34 cellular contexts compared by ENCODE assay signal in genomic region chr19:49233163-49233562, GRCh38.
"Had no signal": no experiment of that assay in that cellular context is flagged by ENCODE, and none has a peak within 500 bp of the region (broad histone marks: within the 10 kb centered on the region; RNA-seq: fewer than 3 reads in every experiment).

No MANE protein-coding gene starts in this region.

- DNase-seq: activated CD4-positive, alpha-beta memory T cell treated with anti-CD3 and anti-CD28 coated beads for 36 hours; activated CD4-positive, alpha-beta T cell treated with anti-CD3 and anti-CD28 coated beads for 36 hours; activated CD4-positive, alpha-beta T cell treated with anti-CD3 and anti-CD28 coated beads, Interleukin-2, amount 10 ng/mL, durations not matched to agents 24 days and 14 days; activated CD4-positive, CD25-positive, alpha-beta regulatory T cell; activated CD4-positive, CD25-positive, alpha-beta regulatory T cell treated with anti-CD3 and anti-CD28 coated beads, Interleukin-2, amount 50 U/mL, for 72 hours; activated CD8-positive, alpha-beta memory T cell treated with anti-CD3 and anti-CD28 coated beads, Interleukin-2, amount 10 ng/mL, durations not matched to agents 7 days and 5 days; activated CD8-positive, alpha-beta memory T cell treated with anti-CD3 and anti-CD28 coated beads, Interleukin-2, amount 50 U/mL, for 4 hours; activated CD8-positive, alpha-beta T cell treated with anti-CD3 and anti-CD28 coated beads, Interleukin-2, amount 10 ng/mL, durations not matched to agents 7 days and 5 days; activated gamma-delta T cell; activated naive CD4-positive, alpha-beta T cell; activated naive CD4-positive, alpha-beta T cell treated with anti-CD3 and anti-CD28 coated beads, Interleukin-2, amount 10 ng/mL, durations not matched to agents 7 days and 5 days; activated naive CD8-positive, alpha-beta T cell treated with anti-CD3 and anti-CD28 coated beads, Interleukin-2, amount 10 ng/mL, durations not matched to agents 7 days and 5 days; activated T-cell treated with anti-CD3 and anti-CD28 coated beads, Interleukin-2, amount 50 U/mL, for 1 hour; activated T-cell treated with anti-CD3 and anti-CD28 coated beads, Interleukin-2, amount 50 U/mL, for 48 hours; central memory CD4-positive, alpha-beta T cell; effector memory CD4-positive, alpha-beta T cell; endodermal cell; foreskin fibroblast; glutamatergic neuron; heart left ventricle; T1000; WERI-Rb-1 had no signal

- H3K36me3 ChIP-seq: ascending aorta, breast epithelium, cardiac muscle cell, WERI-Rb-1 had no signal

- H3K36me3 Mint-ChIP-seq: activated CD4-positive, alpha-beta memory T cell treated with anti-CD3 and anti-CD28 coated beads for 36 hours; activated CD8-positive, alpha-beta memory T cell treated with anti-CD3 and anti-CD28 coated beads, Interleukin-2, amount 10 ng/mL, durations not matched to agents 7 days and 5 days; activated naive CD4-positive, alpha-beta T cell treated with anti-CD3 and anti-CD28 coated beads, Interleukin-2, amount 10 ng/mL, durations not matched to agents 7 days and 5 days; activated naive CD8-positive, alpha-beta T cell treated with anti-CD3 and anti-CD28 coated beads, Interleukin-2, amount 10 ng/mL, durations not matched to agents 7 days and 5 days; brain had no signal

- ATAC-seq: activated CD4-positive, alpha-beta T cell treated with anti-CD3 and anti-CD28 coated beads for 36 hours; activated CD8-positive, alpha-beta memory T cell treated with anti-CD3 and anti-CD28 coated beads, Interleukin-2, amount 10 ng/mL, durations not matched to agents 7 days and 5 days; activated CD8-positive, alpha-beta T cell treated with anti-CD3 and anti-CD28 coated beads, Interleukin-2, amount 10 ng/mL, durations not matched to agents 7 days and 5 days; activated naive CD4-positive, alpha-beta T cell treated with anti-CD3 and anti-CD28 coated beads, Interleukin-2, amount 50 U/mL, for 72 hours; esophagus mucosa; heart left ventricle had no signal

- H3K27ac Mint-ChIP-seq: activated CD4-positive, alpha-beta memory T cell treated with anti-CD3 and anti-CD28 coated beads for 36 hours; activated CD4-positive, alpha-beta T cell treated with anti-CD3 and anti-CD28 coated beads for 36 hours; activated CD4-positive, alpha-beta T cell treated with anti-CD3 and anti-CD28 coated beads, Interleukin-2, amount 10 ng/mL, durations not matched to agents 24 days and 14 days; activated CD8-positive, alpha-beta memory T cell treated with anti-CD3 and anti-CD28 coated beads, Interleukin-2, amount 10 ng/mL, durations not matched to agents 7 days and 5 days; activated CD8-positive, alpha-beta T cell treated with anti-CD3 and anti-CD28 coated beads, Interleukin-2, amount 10 ng/mL, durations not matched to agents 7 days and 5 days; activated naive CD4-positive, alpha-beta T cell treated with anti-CD3 and anti-CD28 coated beads, Interleukin-2, amount 10 ng/mL, durations not matched to agents 7 days and 5 days; activated naive CD8-positive, alpha-beta T cell treated with anti-CD3 and anti-CD28 coated beads, Interleukin-2, amount 10 ng/mL, durations not matched to agents 7 days and 5 days; brain; dendritic cell treated with granulocyte-macrophage colony-stimulating factor and Interleukin-4, amounts not matched to agents 40 ng/mL and 50 ng/mL, for 4 days; endodermal cell; T-helper 1 cell treated with Interleukin-12 subunit alpha and Interleukin-12 subunit beta and Interleukin-4 antibody, amounts not matched to agents 30 μg/mL and 1 μg/mL, for 36 hours; T-helper 2 cell treated with Interferon-gamma antibody and Interleukin-4, amounts not matched to agents 5 μg/mL and 100 μg/mL, for 36 hours had no signal

- H3K27me3 ChIP-seq: ascending aorta, breast epithelium, cardiac muscle cell, heart left ventricle had no signal

- H3K4me1 ChIP-seq: ascending aorta, breast epithelium, heart left ventricle had no signal

- H3K4me3 Mint-ChIP-seq: activated CD4-positive, alpha-beta memory T cell treated with anti-CD3 and anti-CD28 coated beads for 36 hours; activated CD4-positive, alpha-beta T cell treated with anti-CD3 and anti-CD28 coated beads for 36 hours; activated CD4-positive, alpha-beta T cell treated with anti-CD3 and anti-CD28 coated beads, Interleukin-2, amount 10 ng/mL, durations not matched to agents 24 days and 14 days; activated CD8-positive, alpha-beta memory T cell treated with anti-CD3 and anti-CD28 coated beads, Interleukin-2, amount 10 ng/mL, durations not matched to agents 7 days and 5 days; activated CD8-positive, alpha-beta T cell treated with anti-CD3 and anti-CD28 coated beads, Interleukin-2, amount 10 ng/mL, durations not matched to agents 7 days and 5 days; activated naive CD4-positive, alpha-beta T cell treated with anti-CD3 and anti-CD28 coated beads, Interleukin-2, amount 10 ng/mL, durations not matched to agents 7 days and 5 days; activated naive CD8-positive, alpha-beta T cell treated with anti-CD3 and anti-CD28 coated beads, Interleukin-2, amount 10 ng/mL, durations not matched to agents 7 days and 5 days; brain; dendritic cell treated with granulocyte-macrophage colony-stimulating factor and Interleukin-4, amounts not matched to agents 40 ng/mL and 50 ng/mL, for 4 days; endodermal cell; T-helper 1 cell treated with Interleukin-12 subunit alpha and Interleukin-12 subunit beta and Interleukin-4 antibody, amounts not matched to agents 30 μg/mL and 1 μg/mL, for 36 hours; T-helper 2 cell treated with Interferon-gamma antibody and Interleukin-4, amounts not matched to agents 5 μg/mL and 100 μg/mL, for 36 hours had no signal

- H3K9me3 ChIP-seq: ascending aorta, breast epithelium had no signal

- H3K4me3 ChIP-seq: ascending aorta, breast epithelium, cardiac muscle cell, coronary artery, dorsolateral prefrontal cortex, heart left ventricle had no signal

- H3K4me1 Mint-ChIP-seq: brain had no signal

- H3K9me3 Mint-ChIP-seq: activated CD4-positive, alpha-beta memory T cell treated with anti-CD3 and anti-CD28 coated beads for 36 hours; activated CD4-positive, alpha-beta T cell treated with anti-CD3 and anti-CD28 coated beads, Interleukin-2, amount 10 ng/mL, durations not matched to agents 24 days and 14 days; activated naive CD4-positive, alpha-beta T cell treated with anti-CD3 and anti-CD28 coated beads, Interleukin-2, amount 10 ng/mL, durations not matched to agents 7 days and 5 days; activated naive CD8-positive, alpha-beta T cell treated with anti-CD3 and anti-CD28 coated beads, Interleukin-2, amount 10 ng/mL, durations not matched to agents 7 days and 5 days; dendritic cell treated with granulocyte-macrophage colony-stimulating factor and Interleukin-4, amounts not matched to agents 40 ng/mL and 50 ng/mL, for 4 days; endodermal cell; T-helper 1 cell treated with Interleukin-12 subunit alpha and Interleukin-12 subunit beta and Interleukin-4 antibody, amounts not matched to agents 30 μg/mL and 1 μg/mL, for 36 hours; T-helper 2 cell treated with Interferon-gamma antibody and Interleukin-4, amounts not matched to agents 5 μg/mL and 100 μg/mL, for 36 hours had no signal

- FAIRE-seq: frontal cortex had no signal

- H3K27ac ChIP-seq: ascending aorta, breast epithelium, cardiac muscle cell, coronary artery, dorsolateral prefrontal cortex, heart left ventricle, WERI-Rb-1 had no signal
